19 cellular contexts compared by ENCODE assay signal in the genomic region with DNA sequence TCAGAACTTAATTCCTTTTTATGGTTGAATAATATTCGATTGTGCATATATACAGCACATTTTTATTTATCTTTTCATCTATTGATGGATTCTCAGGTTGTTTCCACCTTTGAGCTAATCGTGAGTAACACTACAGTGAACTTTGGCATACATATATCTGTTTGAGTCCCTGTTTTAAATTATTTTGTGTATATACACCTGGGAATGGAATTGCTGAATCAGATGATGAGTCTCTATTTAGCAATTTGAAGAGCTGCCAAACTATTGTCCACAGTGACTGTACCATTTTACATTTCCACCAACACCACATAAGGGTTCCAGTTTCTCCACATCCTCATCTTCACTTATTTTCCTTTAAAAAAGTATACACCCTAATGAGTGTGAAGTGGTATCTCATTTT.
A peak's percentile ranks its signal among the peaks of the same experiment; 100 is the strongest.
DNase-seq lines count a peak whose midpoint lies in the region; ATAC-seq, FAIRE-seq and TF ChIP-seq lines count a peak whose summit lies in the region.
"Had no signal": no experiment of that assay in that cellular context is flagged by ENCODE, and none has a peak within 500 bp of the region (broad histone marks: within the 10 kb centered on the region; RNA-seq: fewer than 3 reads in every experiment).

No MANE protein-coding gene starts in this region.

- no peak overlapping the region for H3K9ac ChIP-seq in trophoblast cell (ENCODE audit: low read length)
- H3K9ac ChIP-seq: BLaER1 had no signal

- no peaks in the 10 kb centered on the region for H3K36me3 ChIP-seq in trophoblast cell (ENCODE audit: control insufficient read depth in 1 of 2, insufficient read depth in 2 of 2, low read length in 2 of 2)
- H3K36me3 ChIP-seq: BLaER1, HAP-1 had no signal

- H2BK5ac ChIP-seq in trophoblast cell (ENCODE audit: low read depth, low read length, poor library complexity), result no peak overlapping the region

- CTCF ChIA-PET in A549 (lab: Yijun Ruan, JAX), result no interaction called here

- H3K79me2 ChIP-seq in trophoblast cell (ENCODE audit: control insufficient read depth, insufficient read depth, low read length, poor library complexity), result no peaks in the 10 kb centered on the region

- TF ChIP-seq EP300 in A549 (IDR thresholded peaks at IDR 0.05), result no peak

- no peak for TF ChIP-seq CTCF in A549 (IDR thresholded peaks at IDR 0.05)
- no peak for TF ChIP-seq CTCF in astrocyte of the spinal cord (IDR thresholded peaks at IDR 0.05; ENCODE audit: low read depth, low read length)
- TF ChIP-seq CTCF in fibroblast of mammary gland (conservative IDR thresholded peaks at IDR 0.05; ENCODE audit: control insufficient read depth, insufficient read depth, low read depth, low read length), result no peak

- H2AK5ac ChIP-seq in trophoblast cell (ENCODE audit: low read length), result no peak overlapping the region

- H3K4me2 ChIP-seq in A549, result no peak overlapping the region
- no peak overlapping the region for H3K4me2 ChIP-seq in trophoblast cell (ENCODE audit: low read length)
- H3K4me2 ChIP-seq: BLaER1 had no signal

- H3K4me3 ChIP-seq in A549, result no peak overlapping the region
- H3K4me3 ChIP-seq in astrocyte of the spinal cord (ENCODE audit: low read depth, low read length), result no peak overlapping the region
- H3K4me3 ChIP-seq in fibroblast of mammary gland (ENCODE audit: control insufficient read depth, low read depth, low read length), result no peak overlapping the region
- no peak overlapping the region for H3K4me3 ChIP-seq in trophoblast cell (ENCODE audit: low read depth, low read length)
- H3K4me3 ChIP-seq: BLaER1, HAP-1 had no signal

- no peak overlapping the region for H3K14ac ChIP-seq in trophoblast cell (ENCODE audit: low read length)

- H2AFZ ChIP-seq in trophoblast cell (ENCODE audit: insufficient read depth, low read length, poor library complexity), result no peak overlapping the region

- H4K8ac ChIP-seq in trophoblast cell (ENCODE audit: low read depth, low read length), result no peak overlapping the region

- H2BK12ac ChIP-seq in trophoblast cell (ENCODE audit: low read length), result no peak overlapping the region

- TF ChIP-seq RAD21 in A549 (conservative IDR thresholded peaks at IDR 0.05 in 1 of 2, IDR thresholded peaks at IDR 0.05 in 1 of 2), result no peak

- H3K27me3 ChIP-seq in trophoblast cell (ENCODE audit: insufficient read depth, low read length), result no peaks in the 10 kb centered on the region

- H3K23ac ChIP-seq in trophoblast cell (ENCODE audit: low read length), result no peak overlapping the region

- TF ChIP-seq POLR2A in A549 (IDR thresholded peaks at IDR 0.05; ENCODE audit: low read length), result no peak

- in situ Hi-C loops in astrocyte of the spinal cord (cut with HindIII; ENCODE audit: low sequenced_read_pairs), result no loop called here

- H3K27ac ChIP-seq in A549, result no peak overlapping the region
- H3K27ac ChIP-seq in trophoblast cell (ENCODE audit: low read depth, low read length), result no peak overlapping the region
- H3K27ac ChIP-seq: BLaER1, HL-60 had no signal

- H2BK120ac ChIP-seq in trophoblast cell (ENCODE audit: insufficient read depth, low read length, poor library complexity), result no peak overlapping the region

- no peak for ATAC-seq in A549
- ATAC-seq: CD8-positive, alpha-beta T cell had no signal

- no peak overlapping the region for H3K4ac ChIP-seq in trophoblast cell (ENCODE audit: low read depth, low read length)

- POLR2A ChIA-PET in A549 (lab: Yijun Ruan, JAX), result no interaction called here

- peak; percentile 82 for FAIRE-seq in A549 (lab: Jason Lieb, UNC)

- H4K91ac ChIP-seq in trophoblast cell (ENCODE audit: low read depth, low read length), result no peak overlapping the region

- H4K12ac ChIP-seq in trophoblast cell (ENCODE audit: low read depth, low read length), result no peak overlapping the region

- DNase-seq in A549 (ENCODE audit: low read depth in 1 of 2, low spot score in 1 of 2) (no peak), LHCN-M2 (ENCODE audit: low read depth) (peak; percentile 29), astrocyte of the spinal cord (ENCODE audit: low read depth, low spot score) (peak; percentile 8), fibroblast of mammary gland (ENCODE audit: low read depth) (peak; percentile 81), HUDEP-2 (lab: John Stamatoyannopoulos, UW; ENCODE audit: unreplicated experiment in 76 of 76) (no peak), NCI-H524 (lab: John Stamatoyannopoulos, UW) (no peak), trophoblast cell (no peak)
- no peak for DNase-seq in activated CD4-positive, alpha-beta T cell treated with anti-CD3 and anti-CD28 coated beads for 4 hours
- DNase-seq: 8988T; CD8-positive, alpha-beta T cell; DMS79; KBM-7; NCI-H1092; NCI-H2107; NCI-H2227 treated with DMSO at 0.1 percent for 48 hours; NCI-H526 treated with DMSO at 0.1 percent for 48 hours had no signal

- H3K4me1 ChIP-seq in A549, result no peaks in the 10 kb centered on the region
- H3K4me1 ChIP-seq in trophoblast cell (ENCODE audit: control insufficient read depth in 1 of 2, insufficient read depth in 2 of 2, low read length in 2 of 2), result no peaks in the 10 kb centered on the region
- H3K4me1 ChIP-seq: BLaER1, HAP-1 had no signal

- no peaks in the 10 kb centered on the region for H3K79me1 ChIP-seq in trophoblast cell (ENCODE audit: low read length)

- H3K9me3 ChIP-seq in A549 (no peaks in the 10 kb centered on the region), trophoblast cell (ENCODE audit: insufficient read depth, low read depth, low read length) (no peaks in the 10 kb centered on the region)
- H3K9me3 ChIP-seq: BLaER1, HAP-1 had no signal

- H3K18ac ChIP-seq in trophoblast cell (ENCODE audit: low read length), result no peak overlapping the region

- 6% methylated on average over 2 of the region's 2 CpGs for WGBS in A549 (ENCODE audit: missing lambda C conversion rate)
- no CpG with 5 or more reads among the region's 2 CpGs for WGBS in trophoblast cell (ENCODE audit: extremely low coverage, insufficient coverage, insufficient read length)

TF ChIP-seq in A549, 52 proteins besides CTCF, POLR2A, EP300 and RAD21:
- no peak for TF ChIP-seq KDM5A (IDR thresholded peaks at IDR 0.05)
- no peak for TF ChIP-seq RFX5 (IDR thresholded peaks at IDR 0.05)
- TF ChIP-seq TP53 (CRISPR knock-in tag; IDR thresholded peaks at IDR 0.05), result no peak
- TF ChIP-seq HOXB13 (CRISPR knock-in tag; IDR thresholded peaks at IDR 0.05; ENCODE audit: low read depth), result no peak
- no peak for TF ChIP-seq ZSCAN20 (CRISPR knock-in tag; IDR thresholded peaks at IDR 0.05)
- no peak for TF ChIP-seq MYC (IDR thresholded peaks at IDR 0.05; ENCODE audit: borderline replicate concordance, low read length)
- no peak for TF ChIP-seq BCL3 (IDR thresholded peaks at IDR 0.05)
- TF ChIP-seq REST (IDR thresholded peaks at IDR 0.05), result no peak
- TF ChIP-seq PBX3 (IDR thresholded peaks at IDR 0.05), result no peak
- TF ChIP-seq CHD4 (IDR thresholded peaks at IDR 0.05; ENCODE audit: borderline replicate concordance), result no peak
- no peak for TF ChIP-seq JUN (IDR thresholded peaks at IDR 0.05)
- TF ChIP-seq HDAC2 (IDR thresholded peaks at IDR 0.05), result no peak
- TF ChIP-seq FOSB (CRISPR knock-in tag; IDR thresholded peaks at IDR 0.05), result no peak
- no peak for TF ChIP-seq EHF (CRISPR knock-in tag; IDR thresholded peaks at IDR 0.05)
- no peak for TF ChIP-seq ZNF302 (CRISPR knock-in tag; IDR thresholded peaks at IDR 0.05)
- TF ChIP-seq CEBPB (IDR thresholded peaks at IDR 0.05), result no peak

Comparison
In these comparisons a context has a peak if more than half of its experiments do, and no peak if none do; other contexts are left out.
1. DNase-seq: peak in LHCN-M2 (single experiment), astrocyte of the spinal cord (single experiment) and fibroblast of mammary gland (single experiment); none in A549 (0 of 2), HUDEP-2 (0 of 76), NCI-H524 (0 of 2), activated CD4-positive, alpha-beta T cell treated with anti-CD3 and anti-CD28 coated beads for 4 hours (0 of 2) and trophoblast cell (0 of 2).